ENCODE assay signal across 13 cellular contexts in the genomic region with DNA sequence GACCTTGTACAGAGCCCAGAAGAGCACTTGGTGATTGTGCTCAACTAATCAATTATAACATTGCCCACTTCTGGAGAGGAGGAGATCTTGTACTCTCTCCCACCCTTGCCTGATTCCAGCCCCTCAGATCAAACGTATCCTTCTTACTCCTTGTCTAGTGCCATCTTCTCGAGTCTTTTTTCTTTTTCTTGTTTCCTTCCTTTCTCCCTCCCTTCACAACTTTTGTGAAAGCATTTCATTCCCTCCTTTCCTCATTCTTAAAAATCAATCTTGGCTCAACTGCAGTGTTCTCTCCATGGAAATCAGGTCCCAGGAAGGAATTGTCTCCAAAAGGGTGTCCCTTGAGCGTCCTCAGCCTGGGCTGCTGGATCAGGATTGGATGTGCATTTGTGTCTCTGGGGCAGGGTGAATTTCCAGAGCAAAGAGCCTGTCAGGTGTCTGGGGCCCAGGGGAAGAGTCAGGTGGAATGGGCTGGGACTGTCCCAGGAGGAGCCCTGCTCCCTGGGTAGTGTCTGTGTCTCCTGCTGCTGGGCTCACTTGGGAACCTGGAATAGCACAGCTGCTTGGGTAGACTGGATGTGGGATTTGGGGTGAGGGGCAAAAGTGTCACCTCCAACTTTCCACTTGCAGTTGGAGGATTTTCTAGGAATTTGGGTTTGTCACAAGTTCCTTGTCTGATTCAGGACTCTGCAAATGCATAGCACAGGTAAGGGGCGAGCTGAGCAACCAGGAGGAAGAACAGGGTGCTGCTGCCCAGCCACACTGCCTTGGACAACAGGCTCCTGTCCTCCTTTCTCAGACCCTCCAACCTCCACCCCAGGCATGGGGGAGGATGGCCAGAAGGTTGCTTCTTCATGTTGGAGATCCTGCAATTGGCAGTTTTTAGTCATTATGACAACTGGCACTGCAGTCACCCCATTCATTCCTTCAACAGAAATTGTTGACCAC. TPM values are rescaled to one million over a fixed set of nuclear protein-coding genes. Genes with fewer than 3 reads are reported as not detected.
DNase-seq lines count a peak whose midpoint lies in the region; ATAC-seq, FAIRE-seq and TF ChIP-seq lines count a peak whose summit lies in the region.
"Had no signal": no experiment of that assay in that cellular context is flagged by ENCODE, and none has a peak within 500 bp of the region (broad histone marks: within the 10 kb centered on the region; RNA-seq: fewer than 3 reads in every experiment).

No MANE protein-coding gene starts in this region.

- H3K9ac ChIP-seq in HUES6 (ENCODE audit: low read length): no peak overlapping the region

- no peak for DNase-seq in bronchial epithelial cell (ENCODE audit: low read depth)
- no peak for DNase-seq in memory B cell (ENCODE audit: low spot score in 2 of 2)
- DNase-seq in stomach: no peak
- DNase-seq in HK-2 (ENCODE audit: unreplicated experiment): no peak
- no peak for DNase-seq in mucosa of gallbladder (ENCODE audit: low spot score)
- DNase-seq in mucosa of descending colon: no peak
- no peak for DNase-seq in stimulated activated naive CD4-positive, alpha-beta T cell (lab: John Stamatoyannopoulos, UW)
- DNase-seq: activated CD4-positive, alpha-beta T cell treated with anti-CD3 and anti-CD28 coated beads, Interleukin-2, amount 50 U/mL, for 48 hours; NCI-H446 treated with DMSO at 0.1 percent for 48 hours; stimulated activated CD4-positive, alpha-beta T cell treated with anti-CD3 and anti-CD28 coated beads, Interleukin-1b, Interleukin-23, amount 100 ng/mL, for 48 hours had no signal

- peaks cover 12% of the 10 kb centered on the region for H3K4me1 Mint-ChIP-seq in memory B cell

- TF ChIP-seq CTCF in bronchial epithelial cell (IDR thresholded peaks at IDR 0.05; ENCODE audit: insufficient read depth, low read length, severe bottlenecking): no peak
- no peak for TF ChIP-seq CTCF in stomach (IDR thresholded peaks at IDR 0.05)
- no peak for TF ChIP-seq CTCF in mucosa of descending colon (IDR thresholded peaks at IDR 0.05)

- no peak for TF ChIP-seq POLR2A in stomach (IDR thresholded peaks at IDR 0.05)

- no peak overlapping the region for H3K27ac Mint-ChIP-seq in memory B cell

- H3K9me3 ChIP-seq in HUES6 (ENCODE audit: control insufficient read depth, insufficient read depth, low read depth, low read length) (no peaks in the 10 kb centered on the region), stomach (no peaks in the 10 kb centered on the region), mucosa of descending colon (no peaks in the 10 kb centered on the region)
- H3K9me3 ChIP-seq: testis had no signal

- ATAC-seq in memory B cell (ENCODE audit: low read depth): no peak
- ATAC-seq in mucosa of descending colon: no peak

- WGBS in stomach, 5 donors: 55 to 66% (median 65%) methylated on average over 4 of the region's 4 CpGs

- H3K36me3 Mint-ChIP-seq in memory B cell: no peaks in the 10 kb centered on the region

- H3K4me1 ChIP-seq in HUES6 (ENCODE audit: control insufficient read depth, insufficient read depth, low read length) (peaks cover 59% of the 10 kb centered on the region), stomach (peaks cover 47 to 88% (median 83%) of the 10 kb centered on the region in 4 donors), mucosa of descending colon (ENCODE audit: low read depth) (peaks cover 22% of the 10 kb centered on the region)

- H3K9me3 Mint-ChIP-seq in memory B cell: no peaks in the 10 kb centered on the region

- H3K27me3 ChIP-seq in HUES6 (ENCODE audit: control insufficient read depth, insufficient read depth, low read length) (peaks cover 11% of the 10 kb centered on the region; the same call in 1 of the 2 replicates), bronchial epithelial cell (ENCODE audit: control insufficient read depth, insufficient read depth, low read length) (no peaks in the 10 kb centered on the region), stomach (peaks cover 0 to 59% (median 11%) of the 10 kb centered on the region in 3 donors)
- H3K27me3 ChIP-seq: testis had no signal

- TF ChIP-seq EP300 in stomach (IDR thresholded peaks at IDR 0.05): no peak

- peak overlapping the region; percentile 99 for H3K4me3 ChIP-seq in HUES6 (ENCODE audit: low read depth, low read length)
- H3K4me3 ChIP-seq in bronchial epithelial cell (ENCODE audit: low read depth, low read length): no peak overlapping the region
- peak overlapping the region; percentile 69 to 77 (median 74) for H3K4me3 ChIP-seq in stomach
- no peak overlapping the region for H3K4me3 ChIP-seq in mucosa of descending colon

- peaks cover 20% of the 10 kb centered on the region for H3K27me3 Mint-ChIP-seq in memory B cell

- H3K4me3 Mint-ChIP-seq in memory B cell: peak overlapping the region; percentile 9

- peak; percentile 60 for FAIRE-seq in bronchial epithelial cell (lab: Jason Lieb, UNC)

- intact Hi-C loops in stomach (cut with DNase I; ENCODE audit: low total_unique reads) (loop anchor here (5.0 kb wide), 1 partner anchor 51 kb away; no protein-coding TSS in a partner anchor), mucosa of descending colon (cut with DNase I, micrococcal nuclease) (loop anchor here in 1 of 2 donors (10.0 kb wide), 1 partner anchor 49 kb away; no protein-coding TSS in a partner anchor)

- no peak overlapping the region for H3K27ac ChIP-seq in HUES6 (ENCODE audit: low read depth, low read length)
- H3K27ac ChIP-seq in stomach: peak overlapping the region; percentile 44 to 92 (median 89)
- H3K27ac ChIP-seq: SK-N-MC had no signal

- H3K36me3 ChIP-seq in HUES6 (ENCODE audit: control insufficient read depth, insufficient read depth, low read length) (no peaks in the 10 kb centered on the region), bronchial epithelial cell (ENCODE audit: control insufficient read depth, insufficient read depth, low read length) (no peaks in the 10 kb centered on the region), stomach (no peaks in the 10 kb centered on the region), mucosa of descending colon (ENCODE audit: low read depth) (no peaks in the 10 kb centered on the region)

RNA-seq across cellular contexts. Expression of a gene that starts 3.2 kb away (rescaled TPM):
- total RNA-seq in bronchial epithelial cell (3.2 and 8.8 TPM in 2 replicates), stomach (10 to 100 TPM; 10.5 to 42.6 (median 11.9) TPM), mucosa of gallbladder (76.3 TPM), mucosa of descending colon (10 to 100 TPM; 39.8 to 69.2 (median 40.7) TPM)
- 1 to 10 TPM; 4.1 to 7.3 (median 7.2) TPM for polyA plus RNA-seq in stomach

Comparison
In these comparisons a context has a peak if more than half of its experiments do, and no peak if none do; other contexts are left out.
1. H3K4me3 ChIP-seq: peak in HUES6 (single experiment) and stomach (4 of 4); none in bronchial epithelial cell (single experiment) and mucosa of descending colon (single experiment).